In the genomic region with DNA sequence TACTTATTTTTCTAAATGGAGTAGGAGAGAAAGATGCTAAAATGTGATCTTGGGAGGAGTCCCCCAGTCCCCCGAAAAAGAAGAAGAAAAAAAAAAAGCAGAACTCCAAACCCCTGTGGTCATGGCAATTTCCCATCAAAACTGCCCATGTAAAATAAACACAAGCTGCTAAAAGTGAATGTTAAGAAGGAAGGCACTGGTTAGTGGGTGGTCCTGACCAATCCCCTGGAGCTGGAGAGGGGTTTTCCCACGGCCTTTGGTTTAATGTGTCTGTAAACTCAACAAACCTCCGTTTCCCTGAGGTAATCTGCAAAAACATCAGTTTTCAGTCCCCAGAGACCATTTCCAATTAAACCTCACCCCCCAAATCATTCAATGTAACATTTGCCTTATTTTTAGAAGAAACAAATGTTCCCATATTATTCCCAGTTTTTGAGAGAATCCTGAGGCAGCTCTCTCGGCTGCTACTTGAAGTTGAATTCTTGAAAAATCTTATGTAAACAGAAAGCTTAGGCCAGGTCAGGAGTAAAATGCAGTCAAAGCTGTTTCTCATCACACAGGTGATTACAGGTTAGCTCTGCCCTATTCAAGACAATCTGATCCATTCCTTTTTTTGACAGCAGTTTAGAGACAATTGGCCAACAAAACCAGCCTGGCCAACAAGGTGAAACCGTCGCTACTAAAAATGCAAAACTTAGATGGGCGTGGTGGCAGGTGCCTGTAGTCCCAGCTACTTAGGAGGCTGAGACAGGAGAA, we compare ENCODE assay signal across 12 cellular contexts. TPM values are rescaled to one million over a fixed set of nuclear protein-coding genes. Genes with fewer than 3 reads are reported as not detected.
DNase-seq lines count a peak whose midpoint lies in the region; ATAC-seq and TF ChIP-seq lines count a peak whose summit lies in the region.
"Had no signal": no experiment of that assay in that cellular context is flagged by ENCODE, and none has a peak within 500 bp of the region (broad histone marks: within the 10 kb centered on the region; RNA-seq: fewer than 3 reads in every experiment).

No MANE protein-coding gene starts in this region.

- H3K9me3 Mint-ChIP-seq in H9 = no peaks in the 10 kb centered on the region

- H3K36me3 ChIP-seq in PC-9 (ENCODE audit: low read depth) (no peaks in the 10 kb centered on the region), WERI-Rb-1 (peaks cover 14% of the 10 kb centered on the region; the same call in 1 of the 2 replicates), BE2C (0 out of 2 replicates have a peak, but pooled peaks cover 3% of the 10 kb centered on the region)

- H3K4me1 Mint-ChIP-seq in H9 = peaks cover 6 to 11% of the 10 kb centered on the region in 2 experiments

- H2BK5ac ChIP-seq in H9 (ENCODE audit: insufficient read length, low read length) = no peak overlapping the region

- no peak overlapping the region for H3T11ph ChIP-seq in H9 (ENCODE audit: low read length)

- no peaks in the 10 kb centered on the region for H4K20me1 ChIP-seq in H9 (ENCODE audit: control insufficient read depth, insufficient read depth, insufficient read length)
- H4K20me1 ChIP-seq in PC-9 (ENCODE audit: insufficient read depth) = no peaks in the 10 kb centered on the region

- H2BK120ac ChIP-seq in H9 (ENCODE audit: low read depth, low read length, poor library complexity, severe bottlenecking) = no peak overlapping the region

- intact Hi-C loops in PC-9 (cut with micrococcal nuclease; ENCODE audit: unreplicated experiment) = no loop called here

- no peaks in the 10 kb centered on the region for H3K4me1 ChIP-seq in H9 (ENCODE audit: insufficient read depth, low read length)
- peaks cover 60% of the 10 kb centered on the region for H3K4me1 ChIP-seq in PC-9 (replicated peaks; ENCODE audit: insufficient read depth)
- peaks cover 10% of the 10 kb centered on the region for H3K4me1 ChIP-seq in BE2C

- no peak overlapping the region for H2BK15ac ChIP-seq in H9 (ENCODE audit: low read depth, low read length)

- no peaks in the 10 kb centered on the region for H3K79me1 ChIP-seq in H9 (ENCODE audit: insufficient read depth, low read depth, low read length, poor library complexity, severe bottlenecking)

- H3K4me3 ChIP-seq in PC-9 (no peak overlapping the region), WERI-Rb-1 (ENCODE audit: low read depth, low read length) (no peak overlapping the region), BE2C (ENCODE audit: low read depth, low read length) (no peak overlapping the region)

- no peak overlapping the region for H2BK12ac ChIP-seq in H9 (ENCODE audit: insufficient read length, low read depth, low read length)

- H3K36me3 Mint-ChIP-seq in H9 (ENCODE audit: insufficient read depth in 1 of 3, low read depth in 3 of 3) = peaks cover 0 to 13% (median 9%) of the 10 kb centered on the region in 3 experiments; a peak in 3 of 7 replicates
- H3K36me3 Mint-ChIP-seq: activated CD8-positive, alpha-beta memory T cell treated with anti-CD3 and anti-CD28 coated beads, Interleukin-2, amount 10 ng/mL, durations not matched to agents 7 days and 5 days had no signal

- H3K4me3 Mint-ChIP-seq in H9 = no peak overlapping the region
- H3K4me3 Mint-ChIP-seq: activated CD8-positive, alpha-beta memory T cell treated with anti-CD3 and anti-CD28 coated beads, Interleukin-2, amount 10 ng/mL, durations not matched to agents 7 days and 5 days had no signal

- no peak overlapping the region for H3K9ac ChIP-seq in H9 (ENCODE audit: extremely low read depth, insufficient read length, low read length)

- WGBS in H9 (ENCODE audit: extremely low coverage, insufficient read length, low lambda C conversion rate) = no CpG with 5 or more reads among the region's 7 CpGs

- no peak overlapping the region for H4K91ac ChIP-seq in H9 (ENCODE audit: insufficient read length, low read depth, low read length)

- H3K27ac ChIP-seq in 22Rv1 (peak overlapping the region; percentile 60; the same call in 1 of the 2 replicates), H9 (ENCODE audit: insufficient read length, low read depth, low read length) (no peak overlapping the region), PC-9 (peak overlapping the region; percentile 73), WERI-Rb-1 (no peak overlapping the region)

- peaks cover 67% of the 10 kb centered on the region for H3F3A ChIP-seq in PC-9 (ENCODE audit: insufficient read depth, low read depth)

- H3K9me3 ChIP-seq in H9 (ENCODE audit: control insufficient read depth, low read depth, low read length) (no peaks in the 10 kb centered on the region), PC-9 (ENCODE audit: insufficient read depth, low read depth) (no peaks in the 10 kb centered on the region), WERI-Rb-1 (ENCODE audit: severe bottlenecking) (no peaks in the 10 kb centered on the region), BE2C (no peaks in the 10 kb centered on the region)

- H4K8ac ChIP-seq in H9 (replicated peaks; ENCODE audit: insufficient read length, low read depth, low read length) = no peak overlapping the region

- no peak overlapping the region for H3K14ac ChIP-seq in H9 (ENCODE audit: insufficient read depth, low read length)

- no peak overlapping the region for H4K5ac ChIP-seq in H9 (ENCODE audit: insufficient read length, low read depth, low read length)

- H3K56ac ChIP-seq in H9 (ENCODE audit: insufficient read length, low read depth, low read length) = no peak overlapping the region

- no peak overlapping the region for H3K23ac ChIP-seq in H9 (ENCODE audit: insufficient read length, low read depth, low read length)

- ATAC-seq in HG03045 (IDR thresholded peaks at IDR 0.05; ENCODE audit: unreplicated experiment) = no peak
- ATAC-seq: activated CD8-positive, alpha-beta memory T cell treated with anti-CD3 and anti-CD28 coated beads, Interleukin-2, amount 10 ng/mL, durations not matched to agents 7 days and 5 days; PC-3 had no signal

- no peaks in the 10 kb centered on the region for H3K23me2 ChIP-seq in H9 (ENCODE audit: insufficient read length, low read depth, low read length, poor library complexity, severe bottlenecking)

- no peak overlapping the region for H2AK5ac ChIP-seq in H9 (ENCODE audit: insufficient read length, low read length)

- CTCF ChIA-PET in PC-9 (lab: Charles Lee) = interaction anchor here (0.7 kb wide), 1 partner anchor 29 kb away, joined by 9 read pairs; no protein-coding TSS in a partner anchor

- no peak overlapping the region for H3K4ac ChIP-seq in H9 (ENCODE audit: low read depth, low read length)

- H3K4me2 ChIP-seq in H9 (ENCODE audit: insufficient read depth, insufficient read length, low read length) (no peak overlapping the region), PC-9 (peak overlapping the region; percentile 70)

- H2AFZ ChIP-seq in H9 (ENCODE audit: low read length) (no peak overlapping the region), PC-9 (no peak overlapping the region)

- DNase-seq in H9 (no peak), PC-9 (peak in 1 of 2 experiments; percentile 74), left kidney (ENCODE audit: low read depth, low spot score) (peak; percentile 44), amygdala (lab: John Stamatoyannopoulos, UW) (no peak), WERI-Rb-1 (no peak), BE2C (no peak)
- DNase-seq: activated CD8-positive, alpha-beta memory T cell treated with anti-CD3 and anti-CD28 coated beads, Interleukin-2, amount 10 ng/mL, durations not matched to agents 7 days and 5 days; NCI-H1436; PC-3; T1000 had no signal

- peaks cover 6% of the 10 kb centered on the region; the same call in 1 of the 2 replicates for H3K27me3 Mint-ChIP-seq in H9 (ENCODE audit: low read depth)

- H3K18ac ChIP-seq in H9 (ENCODE audit: insufficient read length, low read depth, low read length) = no peak overlapping the region

- no peaks in the 10 kb centered on the region for H3K27me3 ChIP-seq in H9 (ENCODE audit: insufficient read depth, low read length)
- H3K27me3 ChIP-seq in PC-9 (ENCODE audit: insufficient read depth, low read depth) = no peaks in the 10 kb centered on the region
- H3K27me3 ChIP-seq in WERI-Rb-1 (ENCODE audit: insufficient read depth, low read depth, severe bottlenecking) = no peaks in the 10 kb centered on the region
- H3K27me3 ChIP-seq in BE2C = no peaks in the 10 kb centered on the region

- no peak overlapping the region for H2BK20ac ChIP-seq in H9 (ENCODE audit: low read depth, low read length, poor library complexity, severe bottlenecking)

- H3K27ac Mint-ChIP-seq in H9 = peak overlapping the region in 2 of 3 experiments; percentile 35 to 39; a peak in 1 of 7 replicates
- H3K27ac Mint-ChIP-seq: activated CD8-positive, alpha-beta memory T cell treated with anti-CD3 and anti-CD28 coated beads, Interleukin-2, amount 10 ng/mL, durations not matched to agents 7 days and 5 days had no signal

- POLR2A ChIA-PET in PC-9 (lab: Charles Lee; ENCODE audit: unreplicated experiment) = no interaction called here

- no TSS peak for BruUV-seq in PC-9 (replicated peaks; lab: Mats Ljungman, UMichigan)

- H3K9me2 ChIP-seq in PC-9 (ENCODE audit: insufficient read depth) = no peaks in the 10 kb centered on the region

- TF ChIP-seq CTCF in 22Rv1 (IDR thresholded peaks at IDR 0.05) (no peak), H9 (conservative IDR thresholded peaks at IDR 0.05) (no peak), PC-9 (conservative IDR thresholded peaks at IDR 0.05) (no peak), WERI-Rb-1 (IDR thresholded peaks at IDR 0.05; ENCODE audit: low read depth, low read length) (no peak), BE2C (IDR thresholded peaks at IDR 0.05; ENCODE audit: low read depth, low read length) (no peak)

- H3K79me2 ChIP-seq in H9 (ENCODE audit: insufficient read depth, low read length) (no peaks in the 10 kb centered on the region), PC-9 (ENCODE audit: low read depth) (no peaks in the 10 kb centered on the region)

RNA-seq across cellular contexts. Expression of gene RAB3D, which starts 17.0 kb away (rescaled TPM):
- 29.4 and 32.8 TPM in 2 replicates for total RNA-seq in H9 (2021)
- total RNA-seq in PC-9 (2021) = 35.0 and 36.5 TPM in 2 replicates
- 6.2 TPM for polyA plus RNA-seq in BE2C (2012; ENCODE audit: insufficient read depth, insufficient read length, low read depth)

RNA-seq across cellular contexts. Expression of gene TMEM205, which starts 23.6 kb away (rescaled TPM):
- total RNA-seq in H9 (2021) = 69.7 and 73.1 TPM in 2 replicates
- total RNA-seq in PC-9 (2021) = 80.3 and 90.6 TPM in 2 replicates
- polyA plus RNA-seq in BE2C (2012; ENCODE audit: insufficient read depth, insufficient read length, low read depth) = 518 TPM

RNA-seq across cellular contexts. Expression of gene CCDC159, which starts 23.9 kb away (rescaled TPM):
- total RNA-seq in H9 (2021) = 5.7 and 5.8 TPM in 2 replicates
- 9.4 and 13.7 TPM in 2 replicates for total RNA-seq in PC-9 (2021)
- polyA plus RNA-seq in BE2C (2012; ENCODE audit: insufficient read depth, insufficient read length, low read depth) = 17.5 TPM

RNA-seq across cellular contexts. Expression of gene TSPAN16, which starts 26.5 kb away (rescaled TPM):
- total RNA-seq in H9 (2021) (not detected in 2 replicates), PC-9 (2021) (not detected in 2 replicates)
- not detected for polyA plus RNA-seq in BE2C (2012; ENCODE audit: insufficient read depth, insufficient read length, low read depth)
- total RNA-seq: activated CD8-positive, alpha-beta memory T cell treated with anti-CD3 and anti-CD28 coated beads, Interleukin-2, amount 10 ng/mL, durations not matched to agents 7 days and 5 days; PC-3 had no signal

RNA-seq across cellular contexts. Expression of gene PLPPR2, which starts 32.8 kb away (rescaled TPM):
- total RNA-seq in H9 (2021) = 6.1 and 8.0 TPM in 2 replicates
- 25.2 and 30.4 TPM in 2 replicates for total RNA-seq in PC-9 (2021)
- polyA plus RNA-seq in BE2C (2012; ENCODE audit: insufficient read depth, insufficient read length, low read depth) = 151 TPM

Comparison
In these comparisons a context has a peak if more than half of its experiments do, and no peak if none do; other contexts are left out.
1. H3K27ac ChIP-seq: peak in 22Rv1 (single experiment) and PC-9 (single experiment); none in H9 (single experiment) and WERI-Rb-1 (single experiment).